ENCODE assay signal across 1 cellular context in genomic region chr4:25233737-25234389, GRCh38.
TF ChIP-seq lines count a peak whose summit lies in the region.

Gene PI4K2B, plus strand, starts transcription at chr4:25234033. Its CDS starts 131 bp downstream, at chr4:25234164.

TF ChIP-seq in HepG2, 621 proteins besides CTCF, POLR2A, EP300 and RAD21 (continued from another document and continues in another):
- TF ChIP-seq CCDC6 (CRISPR knock-in tag; IDR thresholded peaks at IDR 0.05) = 0 out of 2 replicates have a peak, but pooled peaks have one; percentile 63
- TF ChIP-seq, protein P1, sequence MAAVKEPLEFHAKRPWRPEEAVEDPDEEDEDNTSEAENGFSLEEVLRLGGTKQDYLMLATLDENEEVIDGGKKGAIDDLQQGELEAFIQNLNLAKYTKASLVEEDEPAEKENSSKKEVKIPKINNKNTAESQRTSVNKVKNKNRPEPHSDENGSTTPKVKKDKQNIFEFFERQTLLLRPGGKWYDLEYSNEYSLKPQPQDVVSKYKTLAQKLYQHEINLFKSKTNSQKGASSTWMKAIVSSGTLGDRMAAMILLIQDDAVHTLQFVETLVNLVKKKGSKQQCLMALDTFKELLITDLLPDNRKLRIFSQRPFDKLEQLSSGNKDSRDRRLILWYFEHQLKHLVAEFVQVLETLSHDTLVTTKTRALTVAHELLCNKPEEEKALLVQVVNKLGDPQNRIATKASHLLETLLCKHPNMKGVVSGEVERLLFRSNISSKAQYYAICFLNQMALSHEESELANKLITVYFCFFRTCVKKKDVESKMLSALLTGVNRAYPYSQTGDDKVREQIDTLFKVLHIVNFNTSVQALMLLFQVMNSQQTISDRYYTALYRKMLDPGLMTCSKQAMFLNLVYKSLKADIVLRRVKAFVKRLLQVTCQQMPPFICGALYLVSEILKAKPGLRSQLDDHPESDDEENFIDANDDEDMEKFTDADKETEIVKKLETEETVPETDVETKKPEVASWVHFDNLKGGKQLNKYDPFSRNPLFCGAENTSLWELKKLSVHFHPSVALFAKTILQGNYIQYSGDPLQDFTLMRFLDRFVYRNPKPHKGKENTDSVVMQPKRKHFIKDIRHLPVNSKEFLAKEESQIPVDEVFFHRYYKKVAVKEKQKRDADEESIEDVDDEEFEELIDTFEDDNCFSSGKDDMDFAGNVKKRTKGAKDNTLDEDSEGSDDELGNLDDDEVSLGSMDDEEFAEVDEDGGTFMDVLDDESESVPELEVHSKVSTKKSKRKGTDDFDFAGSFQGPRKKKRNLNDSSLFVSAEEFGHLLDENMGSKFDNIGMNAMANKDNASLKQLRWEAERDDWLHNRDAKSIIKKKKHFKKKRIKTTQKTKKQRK (IDR thresholded peaks at IDR 0.05; ENCODE audit: low read length) = no peak
- 0 out of 2 replicates have a peak, but pooled peaks have one; percentile 4 for TF ChIP-seq ZBTB7B (CRISPR knock-in tag; IDR thresholded peaks at IDR 0.05)
- TF ChIP-seq ZNF564 (CRISPR knock-in tag; IDR thresholded peaks at IDR 0.05) = no peak; the same call in 1 of the 2 replicates
- TF ChIP-seq CHD4 (IDR thresholded peaks at IDR 0.05; ENCODE audit: borderline replicate concordance, low read length) = no peak
- TF ChIP-seq ZNF414 (CRISPR knock-in tag; IDR thresholded peaks at IDR 0.05) = no peak
- no peak for TF ChIP-seq ZNF260 (CRISPR knock-in tag; IDR thresholded peaks at IDR 0.05; ENCODE audit: borderline replicate concordance, low read depth)
- no peak for TF ChIP-seq TOE1 (CRISPR knock-in tag; IDR thresholded peaks at IDR 0.05)
- TF ChIP-seq CBX2 (IDR thresholded peaks at IDR 0.05; ENCODE audit: low read depth, low read length) = no peak
- no peak for TF ChIP-seq CBX2 (CRISPR knock-in tag; IDR thresholded peaks at IDR 0.05; ENCODE audit: low read depth)
- no peak for TF ChIP-seq SP2 (CRISPR knock-in tag; IDR thresholded peaks at IDR 0.05)
- TF ChIP-seq HDAC6 (IDR thresholded peaks at IDR 0.05; ENCODE audit: low read depth, low read length) = no peak
- TF ChIP-seq TAF1 (CRISPR knock-in tag; IDR thresholded peaks at IDR 0.05) = peak; percentile 81
- no peak for TF ChIP-seq IRF1 (CRISPR knock-in tag; IDR thresholded peaks at IDR 0.05; ENCODE audit: low read depth)
- TF ChIP-seq, protein P2, sequence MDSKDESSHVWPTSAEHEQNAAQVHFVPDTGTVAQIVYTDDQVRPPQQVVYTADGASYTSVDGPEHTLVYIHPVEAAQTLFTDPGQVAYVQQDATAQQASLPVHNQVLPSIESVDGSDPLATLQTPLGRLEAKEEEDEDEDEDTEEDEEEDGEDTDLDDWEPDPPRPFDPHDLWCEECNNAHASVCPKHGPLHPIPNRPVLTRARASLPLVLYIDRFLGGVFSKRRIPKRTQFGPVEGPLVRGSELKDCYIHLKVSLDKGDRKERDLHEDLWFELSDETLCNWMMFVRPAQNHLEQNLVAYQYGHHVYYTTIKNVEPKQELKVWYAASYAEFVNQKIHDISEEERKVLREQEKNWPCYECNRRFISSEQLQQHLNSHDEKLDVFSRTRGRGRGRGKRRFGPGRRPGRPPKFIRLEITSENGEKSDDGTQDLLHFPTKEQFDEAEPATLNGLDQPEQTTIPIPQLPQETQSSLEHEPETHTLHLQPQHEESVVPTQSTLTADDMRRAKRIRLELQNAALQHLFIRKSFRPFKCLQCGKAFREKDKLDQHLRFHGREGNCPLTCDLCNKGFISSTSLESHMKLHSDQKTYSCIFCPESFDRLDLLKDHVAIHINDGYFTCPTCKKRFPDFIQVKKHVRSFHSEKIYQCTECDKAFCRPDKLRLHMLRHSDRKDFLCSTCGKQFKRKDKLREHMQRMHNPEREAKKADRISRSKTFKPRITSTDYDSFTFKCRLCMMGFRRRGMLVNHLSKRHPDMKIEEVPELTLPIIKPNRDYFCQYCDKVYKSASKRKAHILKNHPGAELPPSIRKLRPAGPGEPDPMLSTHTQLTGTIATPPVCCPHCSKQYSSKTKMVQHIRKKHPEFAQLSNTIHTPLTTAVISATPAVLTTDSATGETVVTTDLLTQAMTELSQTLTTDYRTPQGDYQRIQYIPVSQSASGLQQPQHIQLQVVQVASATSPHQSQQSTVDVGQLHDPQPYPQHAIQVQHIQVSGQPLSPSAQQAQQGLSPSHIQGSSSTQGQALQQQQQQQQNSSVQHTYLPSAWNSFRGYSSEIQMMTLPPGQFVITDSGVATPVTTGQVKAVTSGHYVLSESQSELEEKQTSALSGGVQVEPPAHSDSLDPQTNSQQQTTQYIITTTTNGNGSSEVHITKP (CRISPR knock-in tag; IDR thresholded peaks at IDR 0.05; ENCODE audit: low read depth) = no peak
- no peak for TF ChIP-seq ZMAT3 (CRISPR knock-in tag; conservative IDR thresholded peaks at IDR 0.05)
- TF ChIP-seq HES4 (CRISPR knock-in tag; IDR thresholded peaks at IDR 0.05; ENCODE audit: borderline replicate concordance) = no peak
- TF ChIP-seq, protein P3, sequence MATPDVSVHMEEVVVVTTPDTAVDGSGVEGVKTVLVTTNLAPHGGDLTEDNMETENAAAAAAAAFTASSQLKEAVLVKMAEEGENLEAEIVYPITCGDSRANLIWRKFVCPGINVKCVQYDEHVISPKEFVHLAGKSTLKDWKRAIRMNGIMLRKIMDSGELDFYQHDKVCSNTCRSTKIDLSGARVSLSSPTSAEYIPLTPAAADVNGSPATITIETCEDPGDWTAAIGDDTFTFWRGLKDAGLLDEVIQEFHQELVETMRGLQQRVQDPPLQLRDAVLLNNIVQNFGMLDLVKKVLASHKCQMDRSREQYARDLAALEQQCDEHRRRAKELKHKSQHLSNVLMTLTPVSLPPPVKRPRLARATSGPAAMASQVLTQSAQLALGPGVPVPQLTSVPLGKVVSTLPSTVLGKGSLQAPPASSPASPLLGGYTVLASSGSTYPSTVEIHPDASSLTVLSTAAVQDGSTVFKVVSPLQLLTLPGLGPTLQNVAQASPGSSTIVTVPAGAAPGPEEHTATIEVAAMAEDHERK (CRISPR knock-in tag; IDR thresholded peaks at IDR 0.05; ENCODE audit: low read depth) = no peak; the same call in 1 of the 2 replicates
- TF ChIP-seq PHF5A (CRISPR knock-in tag; IDR thresholded peaks at IDR 0.05; ENCODE audit: low read depth, unreplicated experiment) = no peak
- TF ChIP-seq ZNF160 (CRISPR knock-in tag; IDR thresholded peaks at IDR 0.05) = no peak
- no peak for TF ChIP-seq TRIM22 (IDR thresholded peaks at IDR 0.05)
- TF ChIP-seq, protein P4, sequence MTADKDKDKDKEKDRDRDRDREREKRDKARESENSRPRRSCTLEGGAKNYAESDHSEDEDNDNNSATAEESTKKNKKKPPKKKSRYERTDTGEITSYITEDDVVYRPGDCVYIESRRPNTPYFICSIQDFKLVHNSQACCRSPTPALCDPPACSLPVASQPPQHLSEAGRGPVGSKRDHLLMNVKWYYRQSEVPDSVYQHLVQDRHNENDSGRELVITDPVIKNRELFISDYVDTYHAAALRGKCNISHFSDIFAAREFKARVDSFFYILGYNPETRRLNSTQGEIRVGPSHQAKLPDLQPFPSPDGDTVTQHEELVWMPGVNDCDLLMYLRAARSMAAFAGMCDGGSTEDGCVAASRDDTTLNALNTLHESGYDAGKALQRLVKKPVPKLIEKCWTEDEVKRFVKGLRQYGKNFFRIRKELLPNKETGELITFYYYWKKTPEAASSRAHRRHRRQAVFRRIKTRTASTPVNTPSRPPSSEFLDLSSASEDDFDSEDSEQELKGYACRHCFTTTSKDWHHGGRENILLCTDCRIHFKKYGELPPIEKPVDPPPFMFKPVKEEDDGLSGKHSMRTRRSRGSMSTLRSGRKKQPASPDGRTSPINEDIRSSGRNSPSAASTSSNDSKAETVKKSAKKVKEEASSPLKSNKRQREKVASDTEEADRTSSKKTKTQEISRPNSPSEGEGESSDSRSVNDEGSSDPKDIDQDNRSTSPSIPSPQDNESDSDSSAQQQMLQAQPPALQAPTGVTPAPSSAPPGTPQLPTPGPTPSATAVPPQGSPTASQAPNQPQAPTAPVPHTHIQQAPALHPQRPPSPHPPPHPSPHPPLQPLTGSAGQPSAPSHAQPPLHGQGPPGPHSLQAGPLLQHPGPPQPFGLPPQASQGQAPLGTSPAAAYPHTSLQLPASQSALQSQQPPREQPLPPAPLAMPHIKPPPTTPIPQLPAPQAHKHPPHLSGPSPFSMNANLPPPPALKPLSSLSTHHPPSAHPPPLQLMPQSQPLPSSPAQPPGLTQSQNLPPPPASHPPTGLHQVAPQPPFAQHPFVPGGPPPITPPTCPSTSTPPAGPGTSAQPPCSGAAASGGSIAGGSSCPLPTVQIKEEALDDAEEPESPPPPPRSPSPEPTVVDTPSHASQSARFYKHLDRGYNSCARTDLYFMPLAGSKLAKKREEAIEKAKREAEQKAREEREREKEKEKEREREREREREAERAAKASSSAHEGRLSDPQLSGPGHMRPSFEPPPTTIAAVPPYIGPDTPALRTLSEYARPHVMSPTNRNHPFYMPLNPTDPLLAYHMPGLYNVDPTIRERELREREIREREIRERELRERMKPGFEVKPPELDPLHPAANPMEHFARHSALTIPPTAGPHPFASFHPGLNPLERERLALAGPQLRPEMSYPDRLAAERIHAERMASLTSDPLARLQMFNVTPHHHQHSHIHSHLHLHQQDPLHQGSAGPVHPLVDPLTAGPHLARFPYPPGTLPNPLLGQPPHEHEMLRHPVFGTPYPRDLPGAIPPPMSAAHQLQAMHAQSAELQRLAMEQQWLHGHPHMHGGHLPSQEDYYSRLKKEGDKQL (CRISPR knock-in tag; IDR thresholded peaks at IDR 0.05; ENCODE audit: low read depth) = no peak
- TF ChIP-seq REPIN1 (CRISPR knock-in tag; IDR thresholded peaks at IDR 0.05; ENCODE audit: borderline replicate concordance, low read depth) = no peak
- TF ChIP-seq, protein P5, sequence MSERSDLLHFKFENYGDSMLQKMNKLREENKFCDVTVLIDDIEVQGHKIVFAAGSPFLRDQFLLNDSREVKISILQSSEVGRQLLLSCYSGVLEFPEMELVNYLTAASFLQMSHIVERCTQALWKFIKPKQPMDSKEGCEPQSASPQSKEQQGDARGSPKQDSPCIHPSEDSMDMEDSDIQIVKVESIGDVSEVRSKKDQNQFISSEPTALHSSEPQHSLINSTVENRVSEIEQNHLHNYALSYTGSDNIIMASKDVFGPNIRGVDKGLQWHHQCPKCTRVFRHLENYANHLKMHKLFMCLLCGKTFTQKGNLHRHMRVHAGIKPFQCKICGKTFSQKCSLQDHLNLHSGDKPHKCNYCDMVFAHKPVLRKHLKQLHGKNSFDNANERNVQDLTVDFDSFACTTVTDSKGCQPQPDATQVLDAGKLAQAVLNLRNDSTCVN (CRISPR knock-in tag; IDR thresholded peaks at IDR 0.05; ENCODE audit: borderline replicate concordance) = no peak
- TF ChIP-seq, protein P6, sequence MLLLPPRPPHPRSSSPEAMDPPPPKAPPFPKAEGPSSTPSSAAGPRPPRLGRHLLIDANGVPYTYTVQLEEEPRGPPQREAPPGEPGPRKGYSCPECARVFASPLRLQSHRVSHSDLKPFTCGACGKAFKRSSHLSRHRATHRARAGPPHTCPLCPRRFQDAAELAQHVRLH (CRISPR knock-in tag; IDR thresholded peaks at IDR 0.05; ENCODE audit: borderline replicate concordance, low read depth) = no peak
- TF ChIP-seq ZSCAN30 (CRISPR knock-in tag; IDR thresholded peaks at IDR 0.05) = no peak
- TF ChIP-seq PLRG1 (conservative IDR thresholded peaks at IDR 0.05) = no peak
- TF ChIP-seq ZNF44 (CRISPR knock-in tag; IDR thresholded peaks at IDR 0.05) = no peak
- peak; percentile 85 for TF ChIP-seq KDM2A (CRISPR knock-in tag; IDR thresholded peaks at IDR 0.05; ENCODE audit: borderline replicate concordance, low read depth)
- TF ChIP-seq MIXL1 (CRISPR knock-in tag; IDR thresholded peaks at IDR 0.05) = no peak
